In genomic region chr11:31953803-31954327, GRCh38 we compare ENCODE assay signal across 36 cellular contexts.
"Had no signal": no experiment of that assay in that cellular context is flagged by ENCODE, and none has a peak within 500 bp of the region (broad histone marks: within the 10 kb centered on the region; RNA-seq: fewer than 3 reads in every experiment).

No MANE protein-coding gene starts in this region.

- H3K36me3 Mint-ChIP-seq: activated CD4-positive, alpha-beta memory T cell treated with anti-CD3 and anti-CD28 coated beads for 36 hours; activated naive CD4-positive, alpha-beta T cell treated with anti-CD3 and anti-CD28 coated beads, Interleukin-2, amount 50 U/mL, for 72 hours; activated naive CD8-positive, alpha-beta T cell treated with anti-CD3 and anti-CD28 coated beads for 36 hours had no signal

- H3K4me3 ChIP-seq: adrenal gland, body of pancreas, breast epithelium had no signal

- H3K27me3 ChIP-seq: adrenal gland, body of pancreas, brain microvascular endothelial cell, breast epithelium had no signal

- ATAC-seq: activated CD8-positive, alpha-beta T cell treated with anti-CD3 and anti-CD28 coated beads for 36 hours; activated naive CD4-positive, alpha-beta T cell treated with anti-CD3 and anti-CD28 coated beads, Interleukin-2, amount 50 U/mL, for 72 hours; activated T-cell treated with anti-CD3 and anti-CD28 coated beads, Interleukin-2, amount 50 U/mL, for 4 hours; activated T-cell treated with anti-CD3 and anti-CD28 coated beads, Interleukin-2, amount 50 U/mL, for 72 hours; activated T-helper 17 cell treated with anti-CD3 and anti-CD28 coated beads, Interleukin-2, amount 50 U/mL, for 72 hours; body of pancreas had no signal

- H3K9me3 ChIP-seq: adrenal gland, body of pancreas, breast epithelium had no signal

- H3K36me3 ChIP-seq: adrenal gland, brain microvascular endothelial cell, breast epithelium had no signal

- FAIRE-seq: astrocyte, TTC549 had no signal

- H3K9me3 Mint-ChIP-seq: activated B cell treated with CpG ODN at 0.5 μM for 24 hours; activated CD4-positive, alpha-beta memory T cell treated with anti-CD3 and anti-CD28 coated beads for 36 hours; activated CD8-positive, alpha-beta T cell treated with anti-CD3 and anti-CD28 coated beads for 36 hours; activated naive CD4-positive, alpha-beta T cell treated with anti-CD3 and anti-CD28 coated beads for 36 hours; activated naive CD4-positive, alpha-beta T cell treated with anti-CD3 and anti-CD28 coated beads, Interleukin-2, amount 50 U/mL, for 72 hours; activated naive CD8-positive, alpha-beta T cell treated with anti-CD3 and anti-CD28 coated beads for 36 hours; activated T-cell treated with anti-CD3 and anti-CD28 coated beads, Interleukin-2, amount 50 U/mL, for 4 hours; activated T-cell treated with anti-CD3 and anti-CD28 coated beads, Interleukin-2, amount 50 U/mL, for 72 hours; activated T-helper 1 cell treated with anti-CD3 and anti-CD28 coated beads, Interleukin-12 subunit alpha, Interleukin-12 subunit beta, Interleukin-2, Interleukin-4 antibody, amounts not matched to agents 30 ng/mL and 10 ng/mL and 1 ng/mL, durations not matched to agents 14 hours and 24 hours and 36 hours; activated T-helper 17 cell treated with anti-CD3 and anti-CD28 coated beads, Interleukin-2, amount 50 U/mL, for 72 hours; T-helper 1 cell treated with Interleukin-12 subunit alpha and Interleukin-12 subunit beta and Interleukin-4 antibody, amounts not matched to agents 30 μg/mL and 1 μg/mL, for 36 hours; T-helper 2 cell treated with Interferon-gamma antibody and Interleukin-4, amounts not matched to agents 5 μg/mL and 100 μg/mL, for 36 hours had no signal

- H3K27ac Mint-ChIP-seq: activated B cell treated with CpG ODN at 0.5 μM for 24 hours; activated CD4-positive, alpha-beta memory T cell treated with anti-CD3 and anti-CD28 coated beads for 36 hours; activated CD4-positive, alpha-beta T cell treated with anti-CD3 and anti-CD28 coated beads, Interleukin-2, amount 10 ng/mL, durations not matched to agents 24 days and 14 days; activated CD8-positive, alpha-beta T cell treated with anti-CD3 and anti-CD28 coated beads for 36 hours; activated naive CD4-positive, alpha-beta T cell treated with anti-CD3 and anti-CD28 coated beads for 36 hours; activated naive CD4-positive, alpha-beta T cell treated with anti-CD3 and anti-CD28 coated beads, Interleukin-2, amount 50 U/mL, for 72 hours; activated naive CD8-positive, alpha-beta T cell treated with anti-CD3 and anti-CD28 coated beads for 36 hours; activated T-cell treated with anti-CD3 and anti-CD28 coated beads, Interleukin-2, amount 50 U/mL, for 72 hours; activated T-helper 1 cell treated with anti-CD3 and anti-CD28 coated beads, Interleukin-12 subunit alpha, Interleukin-12 subunit beta, Interleukin-2, Interleukin-4 antibody, amounts not matched to agents 30 ng/mL and 10 ng/mL and 1 ng/mL, durations not matched to agents 14 hours and 24 hours and 36 hours; activated T-helper 17 cell treated with anti-CD3 and anti-CD28 coated beads, Interleukin-2, amount 50 U/mL, for 72 hours; T-helper 1 cell treated with Interleukin-12 subunit alpha and Interleukin-12 subunit beta and Interleukin-4 antibody, amounts not matched to agents 30 μg/mL and 1 μg/mL, for 36 hours; T-helper 2 cell treated with Interferon-gamma antibody and Interleukin-4, amounts not matched to agents 5 μg/mL and 100 μg/mL, for 36 hours had no signal

- H3K4me3 Mint-ChIP-seq: activated B cell treated with CpG ODN at 0.5 μM for 24 hours; activated CD4-positive, alpha-beta memory T cell treated with anti-CD3 and anti-CD28 coated beads for 36 hours; activated CD4-positive, alpha-beta T cell treated with anti-CD3 and anti-CD28 coated beads, Interleukin-2, amount 10 ng/mL, durations not matched to agents 24 days and 14 days; activated CD8-positive, alpha-beta T cell treated with anti-CD3 and anti-CD28 coated beads for 36 hours; activated naive CD4-positive, alpha-beta T cell treated with anti-CD3 and anti-CD28 coated beads for 36 hours; activated naive CD8-positive, alpha-beta T cell treated with anti-CD3 and anti-CD28 coated beads for 36 hours; activated T-cell treated with anti-CD3 and anti-CD28 coated beads, Interleukin-2, amount 50 U/mL, for 4 hours; activated T-cell treated with anti-CD3 and anti-CD28 coated beads, Interleukin-2, amount 50 U/mL, for 72 hours; activated T-helper 1 cell treated with anti-CD3 and anti-CD28 coated beads, Interleukin-12 subunit alpha, Interleukin-12 subunit beta, Interleukin-2, Interleukin-4 antibody, amounts not matched to agents 30 ng/mL and 10 ng/mL and 1 ng/mL, durations not matched to agents 14 hours and 24 hours and 36 hours; activated T-helper 17 cell treated with anti-CD3 and anti-CD28 coated beads, Interleukin-2, amount 50 U/mL, for 72 hours; T-helper 1 cell treated with Interleukin-12 subunit alpha and Interleukin-12 subunit beta and Interleukin-4 antibody, amounts not matched to agents 30 μg/mL and 1 μg/mL, for 36 hours; T-helper 2 cell treated with Interferon-gamma antibody and Interleukin-4, amounts not matched to agents 5 μg/mL and 100 μg/mL, for 36 hours had no signal

- H3K27me3 Mint-ChIP-seq: activated B cell treated with CpG ODN at 0.5 μM for 24 hours; activated CD4-positive, alpha-beta memory T cell treated with anti-CD3 and anti-CD28 coated beads for 36 hours; activated T-helper 17 cell treated with anti-CD3 and anti-CD28 coated beads, Interleukin-2, amount 50 U/mL, for 72 hours had no signal

- H3K27ac ChIP-seq: adrenal gland, body of pancreas, brain microvascular endothelial cell, breast epithelium, VCaP had no signal

- DNase-seq: activated B cell treated with CpG ODN at 0.5 μM for 24 hours; activated CD4-positive, alpha-beta memory T cell treated with anti-CD3 and anti-CD28 coated beads for 36 hours; activated CD4-positive, alpha-beta T cell treated with anti-CD3 and anti-CD28 coated beads for 4 hours; activated CD4-positive, alpha-beta T cell treated with anti-CD3 and anti-CD28 coated beads, Interleukin-2, amount 10 ng/mL, durations not matched to agents 24 days and 14 days; activated CD4-positive, alpha-beta T cell treated with anti-CD3 and anti-CD28 coated beads, Interleukin-2, amount 50 U/mL, for 1 hour; activated CD4-positive, alpha-beta T cell treated with anti-CD3 and anti-CD28 coated beads, Interleukin-2, amount 50 U/mL, for 4 hours; activated CD4-positive, CD25-positive, alpha-beta regulatory T cell treated with anti-CD3 and anti-CD28 coated beads, Interleukin-2, amount 50 U/mL, for 72 hours; activated CD8-positive, alpha-beta memory T cell treated with anti-CD3 and anti-CD28 coated beads, Interleukin-2, amount 50 U/mL, for 4 hours; activated CD8-positive, alpha-beta T cell treated with anti-CD3 and anti-CD28 coated beads for 36 hours; activated effector memory CD4-positive, alpha-beta T cell treated with anti-CD3 and anti-CD28 coated beads, Interleukin-2, amount 50 U/mL, for 16 hours; activated gamma-delta T cell treated with Interleukin-2 at 50 U/mL for 16 hours; activated naive CD4-positive, alpha-beta T cell; activated naive CD4-positive, alpha-beta T cell treated with anti-CD3 and anti-CD28 coated beads for 36 hours; activated naive CD4-positive, alpha-beta T cell treated with anti-CD3 and anti-CD28 coated beads, Interleukin-2, amount 50 U/mL, for 16 hours; activated naive CD8-positive, alpha-beta T cell treated with anti-CD3 and anti-CD28 coated beads for 36 hours; activated T-cell treated with anti-CD3 and anti-CD28 coated beads for 4 hours; activated T-cell treated with anti-CD3 and anti-CD28 coated beads, Interleukin-2, amount 50 U/mL, for 1 hour; activated T-cell treated with anti-CD3 and anti-CD28 coated beads, Interleukin-2, amount 50 U/mL, for 4 hours; activated T-cell treated with anti-CD3 and anti-CD28 coated beads, Interleukin-2, amount 50 U/mL, for 72 hours; adrenal gland; amniotic stem cell; aorta; body of pancreas; brain microvascular endothelial cell; central memory CD4-positive, alpha-beta T cell; T-helper 2 cell; T-helper 9 cell had no signal

- H3K4me1 ChIP-seq: adrenal gland, body of pancreas, breast epithelium had no signal

- H3K4me1 Mint-ChIP-seq: activated T-helper 17 cell treated with anti-CD3 and anti-CD28 coated beads, Interleukin-2, amount 50 U/mL, for 72 hours had no signal
